Comparison of ENCODE assay signal across 12 cellular contexts in the genomic region with DNA sequence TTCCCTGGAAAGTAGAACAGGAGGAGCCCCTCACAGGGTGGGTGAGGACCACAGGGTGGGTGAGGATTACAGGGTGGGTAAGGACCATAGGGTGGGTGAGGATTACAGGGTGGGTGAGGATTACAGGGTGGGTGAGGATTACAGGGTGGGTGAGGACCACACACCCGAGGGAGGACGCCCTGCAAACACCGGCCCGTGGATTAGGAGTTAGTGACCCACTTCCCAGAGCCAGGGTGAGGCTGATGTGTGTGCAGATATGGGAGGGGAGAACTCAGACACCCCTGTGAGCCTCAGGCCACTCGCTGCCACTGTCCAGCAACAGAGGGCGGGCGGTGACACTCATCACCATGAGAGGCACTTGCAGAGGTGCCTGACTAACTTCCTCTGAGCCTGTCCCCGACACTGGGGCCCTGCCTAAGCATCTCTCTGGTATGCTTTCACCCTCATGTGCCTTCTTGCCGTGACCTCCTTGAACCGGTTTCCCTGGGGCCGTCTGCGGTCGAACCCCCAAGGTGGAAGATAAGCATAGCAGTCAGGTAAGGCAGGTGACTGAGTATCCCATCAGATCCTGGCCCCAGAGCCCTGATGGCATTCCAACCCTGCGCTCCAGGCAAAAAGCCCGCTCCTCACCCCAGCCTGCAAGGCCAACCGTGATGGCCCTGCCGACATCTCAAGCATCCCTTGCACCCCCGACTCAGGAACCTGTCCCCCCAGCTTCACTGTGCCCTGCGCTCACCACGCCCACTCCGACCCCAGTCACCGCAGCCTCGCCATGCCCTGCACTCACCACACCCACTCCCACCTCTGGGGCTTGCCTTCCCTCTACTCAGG.
DNase-seq lines count a peak whose midpoint lies in the region; ATAC-seq and TF ChIP-seq lines count a peak whose summit lies in the region.
"Had no signal": no experiment of that assay in that cellular context is flagged by ENCODE, and none has a peak within 500 bp of the region (broad histone marks: within the 10 kb centered on the region; RNA-seq: fewer than 3 reads in every experiment).

No MANE protein-coding gene starts in this region.

- H3K27ac Mint-ChIP-seq in CD4-positive, alpha-beta T cell: peak overlapping the region; percentile 73
- peak overlapping the region; percentile 82 to 89 for H3K27ac Mint-ChIP-seq in T-cell

- H3K4me1 ChIP-seq in left ventricle myocardium inferior: peaks cover 98% of the 10 kb centered on the region
- H3K4me1 ChIP-seq in parathyroid adenoma: peaks cover 58% of the 10 kb centered on the region

- no peak for TF ChIP-seq CTCF in CD4-positive, alpha-beta T cell (IDR thresholded peaks at IDR 0.05)
- TF ChIP-seq CTCF in left ventricle myocardium inferior (IDR thresholded peaks at IDR 0.05; ENCODE audit: borderline replicate concordance) (no peak), parathyroid adenoma (IDR thresholded peaks at IDR 0.05) (no peak), GM20000 (IDR thresholded peaks at IDR 0.05; ENCODE audit: extremely low read depth, missing control alignments) (no peak)

- no peak overlapping the region for H2AFZ ChIP-seq in parathyroid adenoma

- H3K4me3 ChIP-seq in left ventricle myocardium inferior (no peak overlapping the region), parathyroid adenoma (ENCODE audit: low read depth, low read length) (no peak overlapping the region)
- H3K4me3 ChIP-seq: gastroesophageal sphincter, GM12878 had no signal

- intact Hi-C loops in CD4-positive, alpha-beta T cell (cut with DNase I, micrococcal nuclease): loop anchor here (2.0 to 5.0 kb wide), 4 partner anchors 19 to 71 kb away; no protein-coding TSS in a partner anchor
- intact Hi-C loops in left ventricle myocardium inferior (cut with micrococcal nuclease): no loop called here

- POLR2A ChIA-PET in CD4-positive, alpha-beta T cell (lab: Charles Lee): interaction anchor here (1.2 to 3.4 kb wide), 2 partner anchors 22 to 31 kb away, joined by 3 to 22 read pairs; no protein-coding TSS in a partner anchor
- POLR2A ChIA-PET in T-cell (lab: Charles Lee): no interaction called here

- no peak overlapping the region for H3K4me3 Mint-ChIP-seq in CD4-positive, alpha-beta T cell
- peak overlapping the region in 1 of 3 donors; percentile 88 for H3K4me3 Mint-ChIP-seq in T-cell

- no peak overlapping the region for H3K9ac ChIP-seq in parathyroid adenoma

- H3K36me3 ChIP-seq in left ventricle myocardium inferior (peaks cover 6% of the 10 kb centered on the region), parathyroid adenoma (ENCODE audit: control insufficient read depth, insufficient read depth, low read length) (no peaks in the 10 kb centered on the region)

- H3K27ac ChIP-seq in CD4-positive, alpha-beta T cell (ENCODE audit: low read depth, low read length): no peak overlapping the region
- peak overlapping the region; percentile 85 for H3K27ac ChIP-seq in left ventricle myocardium inferior (replicated peaks)
- peak overlapping the region; percentile 49 for H3K27ac ChIP-seq in parathyroid adenoma

- no peak for ATAC-seq in CD4-positive, alpha-beta T cell (ENCODE audit: poor library complexity)
- no peak for ATAC-seq in T-cell (replicated peaks in 1 of 4)
- ATAC-seq in GM18502 (IDR thresholded peaks at IDR 0.05; ENCODE audit: poor library complexity, unreplicated experiment): no peak
- ATAC-seq: gastroesophageal sphincter, GM12878 had no signal

- H3K9me3 Mint-ChIP-seq in CD4-positive, alpha-beta T cell: no peaks in the 10 kb centered on the region
- H3K9me3 Mint-ChIP-seq in T-cell: no peaks in the 10 kb centered on the region

- no peak overlapping the region for H3K4me2 ChIP-seq in parathyroid adenoma (ENCODE audit: low read length)

- H3K27me3 ChIP-seq in CD4-positive, alpha-beta T cell (ENCODE audit: control insufficient read depth, insufficient read depth, low read length): no peaks in the 10 kb centered on the region
- H3K27me3 ChIP-seq in left ventricle myocardium inferior (ENCODE audit: low read depth) (no peaks in the 10 kb centered on the region), parathyroid adenoma (ENCODE audit: control insufficient read depth, insufficient read depth, low read length) (no peaks in the 10 kb centered on the region)
- H3K27me3 ChIP-seq: gastroesophageal sphincter had no signal

- DNase-seq in CD4-positive, alpha-beta T cell: no peak
- DNase-seq in T-cell (no peak), left ventricle myocardium inferior (no peak), GM20000 (ENCODE audit: low spot score) (no peak), UCSD-AML1 (lab: John Stamatoyannopoulos, UW; ENCODE audit: unreplicated experiment) (no peak), NCI-H1092 (lab: John Stamatoyannopoulos, UW) (no peak)
- DNase-seq: NCI-H82, T1000 had no signal

- no peaks in the 10 kb centered on the region for H3K9me3 ChIP-seq in CD4-positive, alpha-beta T cell (ENCODE audit: control insufficient read depth, low read length)
- no peaks in the 10 kb centered on the region for H3K9me3 ChIP-seq in left ventricle myocardium inferior (replicated peaks)
- no peaks in the 10 kb centered on the region for H3K9me3 ChIP-seq in parathyroid adenoma (ENCODE audit: control insufficient read depth, low read length)
- H3K9me3 ChIP-seq: gastroesophageal sphincter had no signal

- CTCF ChIA-PET in CD4-positive, alpha-beta T cell (lab: Charles Lee): no interaction called here
- CTCF ChIA-PET in T-cell (lab: Charles Lee): interaction anchor here in 1 of 2 donors (1.1 to 1.9 kb wide), 2 partner anchors 49 to 71 kb away, joined by 3 to 9 read pairs; no protein-coding TSS in a partner anchor

- H3K4me1 Mint-ChIP-seq in CD4-positive, alpha-beta T cell (ENCODE audit: low read depth): peaks cover 83% of the 10 kb centered on the region
- peaks cover 73 to 91% (median 81%) of the 10 kb centered on the region in 3 donors for H3K4me1 Mint-ChIP-seq in T-cell

- peaks cover 85% of the 10 kb centered on the region for H3K79me2 ChIP-seq in parathyroid adenoma

- H3K36me3 Mint-ChIP-seq in CD4-positive, alpha-beta T cell (ENCODE audit: low read depth): peaks cover 8% of the 10 kb centered on the region
- peaks cover 16% of the 10 kb centered on the region for H3K36me3 Mint-ChIP-seq in T-cell

- no peaks in the 10 kb centered on the region for H3K27me3 Mint-ChIP-seq in CD4-positive, alpha-beta T cell
- H3K27me3 Mint-ChIP-seq in T-cell: no peaks in the 10 kb centered on the region
